11 cellular contexts compared by ENCODE assay signal in the genomic region with DNA sequence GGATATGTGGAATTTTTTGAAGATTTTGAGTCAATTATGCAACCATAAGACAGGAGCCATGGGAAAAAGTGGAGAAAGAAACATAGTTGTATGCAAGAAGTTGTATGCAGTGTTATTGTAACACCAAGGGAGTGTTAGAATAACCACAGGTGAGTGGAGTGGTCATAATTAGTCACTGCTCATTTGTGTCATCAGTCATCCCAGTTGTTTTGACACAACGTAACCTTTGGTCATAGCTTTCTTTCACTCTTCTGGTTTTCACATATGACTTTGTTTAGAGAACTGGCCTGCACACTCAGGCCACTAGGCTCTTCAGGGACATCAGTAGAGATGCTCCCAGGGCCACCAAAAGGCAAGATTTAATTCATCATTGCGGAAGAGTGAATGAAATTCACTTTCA.
DNase-seq lines count a peak whose midpoint lies in the region; ATAC-seq and TF ChIP-seq lines count a peak whose summit lies in the region.
"Had no signal": no experiment of that assay in that cellular context is flagged by ENCODE, and none has a peak within 500 bp of the region (broad histone marks: within the 10 kb centered on the region; RNA-seq: fewer than 3 reads in every experiment).

No MANE protein-coding gene starts in this region.

- peaks cover 2% of the 10 kb centered on the region for H3K27me3 Mint-ChIP-seq in activated CD8-positive, alpha-beta T cell treated with anti-CD3 and anti-CD28 coated beads for 36 hours
- peaks cover 2% of the 10 kb centered on the region for H3K27me3 Mint-ChIP-seq in activated CD8-positive, alpha-beta T cell treated with anti-CD3 and anti-CD28 coated beads, Interleukin-2, amount 10 ng/mL, durations not matched to agents 7 days and 5 days (ENCODE audit: low read depth)

- no peaks in the 10 kb centered on the region for H3K36me3 Mint-ChIP-seq in activated CD8-positive, alpha-beta T cell treated with anti-CD3 and anti-CD28 coated beads for 36 hours (ENCODE audit: low read depth)
- no peaks in the 10 kb centered on the region for H3K36me3 Mint-ChIP-seq in activated CD8-positive, alpha-beta T cell treated with anti-CD3 and anti-CD28 coated beads, Interleukin-2, amount 10 ng/mL, durations not matched to agents 7 days and 5 days (ENCODE audit: low read depth)
- H3K36me3 Mint-ChIP-seq in stimulated activated effector memory CD8-positive, alpha-beta T cell treated with anti-CD3 and anti-CD28 coated beads, Interleukin-12 subunit alpha, Interleukin-12 subunit beta, amount 100 ng/mL, for 72 hours = peaks cover 9% of the 10 kb centered on the region

- TF ChIP-seq POLR2A in vagina (IDR thresholded peaks at IDR 0.05) = no peak

- ATAC-seq in activated CD8-positive, alpha-beta T cell treated with anti-CD3 and anti-CD28 coated beads for 36 hours = peak; percentile 78
- ATAC-seq in activated CD8-positive, alpha-beta T cell treated with anti-CD3 and anti-CD28 coated beads, Interleukin-2, amount 10 ng/mL, durations not matched to agents 7 days and 5 days = no peak
- ATAC-seq in HG02759 (IDR thresholded peaks at IDR 0.05; ENCODE audit: unreplicated experiment) = peak; percentile 64
- peak; percentile 87 for ATAC-seq in stimulated activated effector memory CD8-positive, alpha-beta T cell treated with anti-CD3 and anti-CD28 coated beads, Interleukin-12 subunit alpha, Interleukin-12 subunit beta, amount 100 ng/mL, for 72 hours
- ATAC-seq in GM19467 (IDR thresholded peaks at IDR 0.05; ENCODE audit: unreplicated experiment) = no peak

- H3K36me3 ChIP-seq in vagina = no peaks in the 10 kb centered on the region

- no peak for TF ChIP-seq CTCF in activated CD8-positive, alpha-beta T cell treated with anti-CD3 and anti-CD28 coated beads for 36 hours (IDR thresholded peaks at IDR 0.05)
- no peak for TF ChIP-seq CTCF in vagina (IDR thresholded peaks at IDR 0.05)

- no peaks in the 10 kb centered on the region for H3K27me3 ChIP-seq in vagina

- no peak overlapping the region for H3K4me3 Mint-ChIP-seq in activated CD8-positive, alpha-beta T cell treated with anti-CD3 and anti-CD28 coated beads for 36 hours
- no peak overlapping the region for H3K4me3 Mint-ChIP-seq in activated CD8-positive, alpha-beta T cell treated with anti-CD3 and anti-CD28 coated beads, Interleukin-2, amount 10 ng/mL, durations not matched to agents 7 days and 5 days
- H3K4me3 Mint-ChIP-seq in stimulated activated effector memory CD8-positive, alpha-beta T cell treated with anti-CD3 and anti-CD28 coated beads, Interleukin-12 subunit alpha, Interleukin-12 subunit beta, amount 100 ng/mL, for 72 hours = no peak overlapping the region

- no peaks in the 10 kb centered on the region for H3K9me3 Mint-ChIP-seq in activated CD8-positive, alpha-beta T cell treated with anti-CD3 and anti-CD28 coated beads for 36 hours
- H3K9me3 Mint-ChIP-seq in activated CD8-positive, alpha-beta T cell treated with anti-CD3 and anti-CD28 coated beads, Interleukin-2, amount 10 ng/mL, durations not matched to agents 7 days and 5 days (ENCODE audit: insufficient read depth) = no peaks in the 10 kb centered on the region
- no peaks in the 10 kb centered on the region for H3K9me3 Mint-ChIP-seq in stimulated activated effector memory CD8-positive, alpha-beta T cell treated with anti-CD3 and anti-CD28 coated beads, Interleukin-12 subunit alpha, Interleukin-12 subunit beta, amount 100 ng/mL, for 72 hours

- peak; percentile 10 for DNase-seq in activated CD8-positive, alpha-beta T cell treated with anti-CD3 and anti-CD28 coated beads for 36 hours
- no peak for DNase-seq in activated CD8-positive, alpha-beta T cell treated with anti-CD3 and anti-CD28 coated beads, Interleukin-2, amount 10 ng/mL, durations not matched to agents 7 days and 5 days
- DNase-seq in NCI-H69 (lab: John Stamatoyannopoulos, UW) = peak; percentile 26
- peak; percentile 3 to 58 for DNase-seq in stimulated activated effector memory CD8-positive, alpha-beta T cell treated with anti-CD3 and anti-CD28 coated beads, Interleukin-12 subunit alpha, Interleukin-12 subunit beta, amount 100 ng/mL, for 72 hours (ENCODE audit: low spot score in 2 of 2)
- no peak for DNase-seq in vagina (ENCODE audit: extremely low spot score in 2 of 2)
- no peak for DNase-seq in T1000 (lab: John Stamatoyannopoulos, UW)
- DNase-seq: NCI-H187, posterior cingulate gyrus, SW 1271 had no signal

- H3K27ac Mint-ChIP-seq in activated CD8-positive, alpha-beta T cell treated with anti-CD3 and anti-CD28 coated beads for 36 hours = no peak overlapping the region
- no peak overlapping the region for H3K27ac Mint-ChIP-seq in activated CD8-positive, alpha-beta T cell treated with anti-CD3 and anti-CD28 coated beads, Interleukin-2, amount 10 ng/mL, durations not matched to agents 7 days and 5 days
- H3K27ac Mint-ChIP-seq in stimulated activated effector memory CD8-positive, alpha-beta T cell treated with anti-CD3 and anti-CD28 coated beads, Interleukin-12 subunit alpha, Interleukin-12 subunit beta, amount 100 ng/mL, for 72 hours = peak overlapping the region; percentile 95

- POLR2A ChIA-PET in activated CD8-positive, alpha-beta T cell treated with anti-CD3 and anti-CD28 coated beads for 36 hours (lab: Charles Lee) = interaction anchor here (0.6 to 0.7 kb wide), 2 partner anchors 25 to 40 kb away, joined by 3 to 4 read pairs; no protein-coding TSS in a partner anchor
- POLR2A ChIA-PET in activated CD8-positive, alpha-beta T cell treated with anti-CD3 and anti-CD28 coated beads, Interleukin-2, amount 10 ng/mL, durations not matched to agents 7 days and 5 days (lab: Charles Lee) = no interaction called here

- CTCF ChIA-PET in activated CD8-positive, alpha-beta T cell treated with anti-CD3 and anti-CD28 coated beads for 36 hours (lab: Charles Lee) = no interaction called here
- CTCF ChIA-PET in activated CD8-positive, alpha-beta T cell treated with anti-CD3 and anti-CD28 coated beads, Interleukin-2, amount 10 ng/mL, durations not matched to agents 7 days and 5 days (lab: Charles Lee) = interaction anchor here (1.2 kb wide), 1 partner anchor 16 kb away, joined by 3 read pairs; no protein-coding TSS in a partner anchor

- peaks cover 11% of the 10 kb centered on the region for H3K4me1 Mint-ChIP-seq in activated CD8-positive, alpha-beta T cell treated with anti-CD3 and anti-CD28 coated beads for 36 hours (ENCODE audit: low read depth)
- no peaks in the 10 kb centered on the region for H3K4me1 Mint-ChIP-seq in activated CD8-positive, alpha-beta T cell treated with anti-CD3 and anti-CD28 coated beads, Interleukin-2, amount 10 ng/mL, durations not matched to agents 7 days and 5 days (ENCODE audit: low read depth)
- peaks cover 30% of the 10 kb centered on the region for H3K4me1 Mint-ChIP-seq in stimulated activated effector memory CD8-positive, alpha-beta T cell treated with anti-CD3 and anti-CD28 coated beads, Interleukin-12 subunit alpha, Interleukin-12 subunit beta, amount 100 ng/mL, for 72 hours

- no peaks in the 10 kb centered on the region for H3K9me3 ChIP-seq in vagina

- intact Hi-C loops in activated CD8-positive, alpha-beta T cell treated with anti-CD3 and anti-CD28 coated beads for 36 hours (cut with micrococcal nuclease) = no loop called here
- intact Hi-C loops in vagina (cut with DNase I) = no loop called here

- no peak overlapping the region for H3K27ac ChIP-seq in vagina

- no peak overlapping the region for H3K4me3 ChIP-seq in vagina

- peaks cover 11% of the 10 kb centered on the region for H3K4me1 ChIP-seq in vagina

Comparison
In these comparisons a context has a peak if more than half of its experiments do, and no peak if none do; other contexts are left out.
1. ATAC-seq: peak in activated CD8-positive, alpha-beta T cell treated with anti-CD3 and anti-CD28 coated beads for 36 hours (single experiment), HG02759 (single experiment) and stimulated activated effector memory CD8-positive, alpha-beta T cell treated with anti-CD3 and anti-CD28 coated beads, Interleukin-12 subunit alpha, Interleukin-12 subunit beta, amount 100 ng/mL, for 72 hours (single experiment); none in activated CD8-positive, alpha-beta T cell treated with anti-CD3 and anti-CD28 coated beads, Interleukin-2, amount 10 ng/mL, durations not matched to agents 7 days and 5 days (single experiment) and GM19467 (single experiment).
2. DNase-seq: peak in activated CD8-positive, alpha-beta T cell treated with anti-CD3 and anti-CD28 coated beads for 36 hours (single experiment), NCI-H69 (single experiment) and stimulated activated effector memory CD8-positive, alpha-beta T cell treated with anti-CD3 and anti-CD28 coated beads, Interleukin-12 subunit alpha, Interleukin-12 subunit beta, amount 100 ng/mL, for 72 hours (2 of 2); none in activated CD8-positive, alpha-beta T cell treated with anti-CD3 and anti-CD28 coated beads, Interleukin-2, amount 10 ng/mL, durations not matched to agents 7 days and 5 days (single experiment), vagina (0 of 2) and T1000 (single experiment).